ENCODE assay signal across 9 cellular contexts in the genomic region with DNA sequence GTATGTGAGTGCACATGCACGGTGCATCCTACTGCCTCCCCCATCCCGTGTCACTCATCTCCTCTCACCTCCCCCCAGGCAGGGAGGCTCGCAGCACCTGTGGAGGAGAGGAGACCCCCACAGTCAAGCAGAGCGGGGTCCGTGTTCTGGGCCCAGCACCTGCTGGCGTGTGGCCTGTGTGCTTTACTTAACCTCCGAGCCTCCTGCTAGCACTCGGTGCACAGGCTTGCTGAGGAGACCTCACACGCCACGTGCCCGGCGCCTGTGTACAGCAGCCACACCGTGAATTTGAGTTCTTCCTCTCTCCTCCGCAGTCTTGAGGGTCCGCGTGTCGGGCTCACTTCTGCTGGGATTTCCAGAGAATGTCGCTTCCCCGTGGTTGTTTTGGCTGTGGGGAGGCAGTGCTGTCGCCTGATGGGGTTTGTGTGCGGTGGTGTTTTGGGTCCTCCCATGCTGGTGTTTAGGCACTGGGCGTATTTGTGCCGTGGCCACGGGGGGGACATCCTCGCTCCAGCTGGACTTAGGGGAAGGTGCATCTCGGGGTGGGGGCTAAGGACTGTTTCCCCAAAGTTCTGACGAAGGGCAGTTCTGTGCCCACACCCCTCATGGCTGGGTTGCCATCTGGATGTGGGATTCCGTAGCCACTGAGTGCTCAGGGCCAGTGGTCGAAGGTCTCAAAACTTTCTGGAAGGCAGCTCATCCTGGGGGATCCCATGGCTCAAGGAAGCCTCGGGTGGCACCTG. TPM values are rescaled to one million over a fixed set of nuclear protein-coding genes. Genes with fewer than 3 reads are reported as not detected.
DNase-seq lines count a peak whose midpoint lies in the region; ATAC-seq and TF ChIP-seq lines count a peak whose summit lies in the region.
"Had no signal": no experiment of that assay in that cellular context is flagged by ENCODE, and none has a peak within 500 bp of the region (broad histone marks: within the 10 kb centered on the region; RNA-seq: fewer than 3 reads in every experiment).

No MANE protein-coding gene starts in this region.

- H3K27me3 ChIP-seq in CD8-positive, alpha-beta T cell (ENCODE audit: insufficient read depth, low read length) = no peaks in the 10 kb centered on the region
- H3K27me3 ChIP-seq in SK-N-SH (ENCODE audit: insufficient read depth) (no peaks in the 10 kb centered on the region), esophagus muscularis mucosa (no peaks in the 10 kb centered on the region), osteoblast (ENCODE audit: insufficient read depth, low read length) (peaks cover 14% of the 10 kb centered on the region)

- H3K27ac Mint-ChIP-seq in CD8-positive, alpha-beta T cell = peak overlapping the region; percentile 91

- H3K9me3 Mint-ChIP-seq in CD8-positive, alpha-beta T cell = no peaks in the 10 kb centered on the region

- H3K4me3 ChIP-seq in CD8-positive, alpha-beta T cell (ENCODE audit: low read depth, low read length) = peak overlapping the region; percentile 78
- H3K4me3 ChIP-seq in SK-N-SH (ENCODE audit: low read depth in 2 of 2, low read length in 1 of 2) (peak overlapping the region; percentile 53 to 71), esophagus muscularis mucosa (peak overlapping the region; percentile 46 to 61 (median 53)), osteoblast (ENCODE audit: insufficient read depth, low read length) (peak overlapping the region; percentile 67)

- H3K9me2 ChIP-seq in SK-N-SH = no peaks in the 10 kb centered on the region

- H3K4me1 Mint-ChIP-seq in CD8-positive, alpha-beta T cell (ENCODE audit: low read depth) = peaks cover 13% of the 10 kb centered on the region

- H3K27ac ChIP-seq in CD8-positive, alpha-beta T cell (ENCODE audit: low read depth, low read length) = peak overlapping the region; percentile 60
- H3K27ac ChIP-seq in SK-N-SH (ENCODE audit: low read depth in 2 of 2, low read length in 1 of 2) (peak overlapping the region; percentile 10 to 81; a peak in 2 of 4 replicates), esophagus muscularis mucosa (replicated peaks in 1 of 4) (peak overlapping the region; percentile 44 to 76 (median 72)), osteoblast (ENCODE audit: low read depth, low read length) (no peak overlapping the region)

- TF ChIP-seq EP300 in SK-N-SH (IDR thresholded peaks at IDR 0.05; ENCODE audit: borderline replicate concordance in 1 of 2, low read depth in 1 of 2, low read length in 1 of 2) (no peak), esophagus muscularis mucosa (IDR thresholded peaks at IDR 0.05) (no peak)

- no peak overlapping the region for H2AFZ ChIP-seq in SK-N-SH (ENCODE audit: low read depth)
- no peak overlapping the region for H2AFZ ChIP-seq in osteoblast (ENCODE audit: low read length)

- no peak for TF ChIP-seq CTCF in CD8-positive, alpha-beta T cell (IDR thresholded peaks at IDR 0.05)
- no peak for TF ChIP-seq CTCF in SK-N-SH (IDR thresholded peaks at IDR 0.05)
- no peak for TF ChIP-seq CTCF in esophagus muscularis mucosa (IDR thresholded peaks at IDR 0.05)
- no peak for TF ChIP-seq CTCF in osteoblast (IDR thresholded peaks at IDR 0.05; ENCODE audit: extremely low read depth, low read depth, low read length)

- H3K9ac ChIP-seq in SK-N-SH = no peak overlapping the region

- CTCF ChIA-PET in CD8-positive, alpha-beta T cell (lab: Charles Lee) = interaction anchor here (0.6 to 2.4 kb wide), 8 partner anchors 17 to 504 kb away, joined by 3 to 15 read pairs (median 3); no protein-coding TSS in a partner anchor
- CTCF ChIA-PET in SK-N-SH (lab: Yijun Ruan, JAX) = interaction anchor here (0.6 to 1.7 kb wide), 27 partner anchors 8 to 562 kb away, joined by 3 to 19 read pairs (median 4); a partner anchor contains a TSS

- TF ChIP-seq POLR2A in esophagus muscularis mucosa (IDR thresholded peaks at IDR 0.05; ENCODE audit: low read depth) = no peak

- DNase-seq in CD8-positive, alpha-beta T cell = no peak
- no peak for DNase-seq in SK-N-SH
- DNase-seq in esophagus muscularis mucosa (ENCODE audit: extremely low spot score) = no peak
- DNase-seq in osteoblast (ENCODE audit: insufficient read length, low spot score, missing footprints) = no peak
- no peak for DNase-seq in NOMO-1 treated with DMSO at 0.1 percent for 48 hours (lab: John Stamatoyannopoulos, UW; ENCODE audit: unreplicated experiment)

- no peaks in the 10 kb centered on the region for H3K36me3 Mint-ChIP-seq in CD8-positive, alpha-beta T cell

- H3K4me2 ChIP-seq in SK-N-SH (peak overlapping the region; percentile 86), osteoblast (ENCODE audit: insufficient read depth, low read length) (peak overlapping the region; percentile 77)

- H3K79me2 ChIP-seq in SK-N-SH (ENCODE audit: insufficient read depth) (no peaks in the 10 kb centered on the region), osteoblast (ENCODE audit: insufficient read depth, low read length) (no peaks in the 10 kb centered on the region)

- peak overlapping the region; percentile 82 for H3K4me3 Mint-ChIP-seq in CD8-positive, alpha-beta T cell

- no peak for TF ChIP-seq RAD21 in SK-N-SH (IDR thresholded peaks at IDR 0.05; ENCODE audit: low read length)

- H4K20me1 ChIP-seq in SK-N-SH (ENCODE audit: insufficient read depth) (no peaks in the 10 kb centered on the region), osteoblast (ENCODE audit: insufficient read depth, low read length) (no peaks in the 10 kb centered on the region)

- POLR2A ChIA-PET in CD8-positive, alpha-beta T cell (lab: Charles Lee) = no interaction called here
- POLR2A ChIA-PET in SK-N-SH (lab: Yijun Ruan, JAX) = no interaction called here

- ATAC-seq in CD8-positive, alpha-beta T cell = no peak
- ATAC-seq in GM21528 (IDR thresholded peaks at IDR 0.05; ENCODE audit: low FRiP score, unreplicated experiment) (no peak), HG02840 (IDR thresholded peaks at IDR 0.05; ENCODE audit: low FRiP score, unreplicated experiment) (no peak), HG03565 (IDR thresholded peaks at IDR 0.05; ENCODE audit: unreplicated experiment) (no peak)

- peaks cover 13% of the 10 kb centered on the region for H3F3A ChIP-seq in SK-N-SH (replicated peaks; ENCODE audit: insufficient read depth)

- H3K27me3 Mint-ChIP-seq in CD8-positive, alpha-beta T cell (ENCODE audit: low read depth) = peaks cover 4% of the 10 kb centered on the region

- peaks cover 16% of the 10 kb centered on the region for H3K4me1 ChIP-seq in CD8-positive, alpha-beta T cell (ENCODE audit: insufficient read depth, low read length)
- H3K4me1 ChIP-seq in SK-N-SH (ENCODE audit: control insufficient read depth in 1 of 2, insufficient read depth in 2 of 2, low read depth in 1 of 2, low read length in 1 of 2) (peaks cover 0 to 28% of the 10 kb centered on the region in 2 experiments; a peak in 1 of 4 replicates), esophagus muscularis mucosa (peaks cover 7 to 30% (median 20%) of the 10 kb centered on the region in 4 donors), osteoblast (ENCODE audit: insufficient read depth, low read length) (no peaks in the 10 kb centered on the region)

- intact Hi-C loops in CD8-positive, alpha-beta T cell (cut with DNase I, micrococcal nuclease) = no loop called here
- intact Hi-C loops in esophagus muscularis mucosa (cut with DNase I) = no loop called here

- WGBS in SK-N-SH (ENCODE audit: low lambda C conversion rate) = 84% methylated on average over 21 of the region's 30 CpGs
- whole genome bisulfite sequencing in esophagus muscularis mucosa = 71% methylated on average over 27 of the region's 30 CpGs

- H3K9me3 ChIP-seq in CD8-positive, alpha-beta T cell (ENCODE audit: low read length) = no peaks in the 10 kb centered on the region
- H3K9me3 ChIP-seq in SK-N-SH = no peaks in the 10 kb centered on the region
- no peaks in the 10 kb centered on the region for H3K9me3 ChIP-seq in esophagus muscularis mucosa
- H3K9me3 ChIP-seq in osteoblast (ENCODE audit: low read depth, low read length) = no peaks in the 10 kb centered on the region

- no peaks in the 10 kb centered on the region for H3K36me3 ChIP-seq in CD8-positive, alpha-beta T cell (ENCODE audit: insufficient read depth, low read length)
- H3K36me3 ChIP-seq in SK-N-SH (replicated peaks in 1 of 2; ENCODE audit: control insufficient read depth in 1 of 2, insufficient read depth in 2 of 2, low read length in 1 of 2) (no peaks in the 10 kb centered on the region), esophagus muscularis mucosa (no peaks in the 10 kb centered on the region), osteoblast (ENCODE audit: insufficient read depth, low read length) (no peaks in the 10 kb centered on the region)

TF ChIP-seq in SK-N-SH, 30 proteins besides CTCF, POLR2A, EP300 and RAD21:
- TF ChIP-seq TCF12 (IDR thresholded peaks at IDR 0.05) (no peak), RFX5 (IDR thresholded peaks at IDR 0.05; ENCODE audit: low read length) (no peak), FOXM1 (IDR thresholded peaks at IDR 0.05; ENCODE audit: low read depth) (no peak)

RNA-seq across cellular contexts. Expression of a gene that starts 34.8 kb away (rescaled TPM):
- total RNA-seq in CD8-positive, alpha-beta T cell = under 1 TPM; 0.60 to 0.83 TPM
- polyA plus RNA-seq in SK-N-SH (2012; rRNA removed) = 10.6 and 14.8 TPM in 2 replicates
- polyA plus RNA-seq in SK-N-SH (2012; cell fraction: cytosol; rRNA removed) = 9.5 and 11.0 TPM in 2 replicates
- polyA plus RNA-seq in SK-N-SH (2012; cell fraction: nucleus; rRNA removed) = 12.5 and 12.6 TPM in 2 replicates
- total RNA-seq in esophagus muscularis mucosa (10 to 100 TPM in 3 of 4 donors, 1 to 10 TPM in 1; 4.1 to 12.3 (median 10.7) TPM), osteoblast (1.8 and 2.9 TPM in 2 replicates)

RNA-seq across cellular contexts. Expression of a gene that starts 57.2 kb away (rescaled TPM):
- not detected for total RNA-seq in CD8-positive, alpha-beta T cell
- polyA plus RNA-seq in SK-N-SH (2012; rRNA removed) = 0.08 and 0.12 TPM in 2 replicates
- 0.01 TPM in 2 replicates for polyA plus RNA-seq in SK-N-SH (2012; cell fraction: cytosol; rRNA removed)
- polyA plus RNA-seq in SK-N-SH (2012; cell fraction: nucleus; rRNA removed) = 0.14 and 0.21 TPM in 2 replicates
- total RNA-seq in esophagus muscularis mucosa = under 1 TPM in 1 of 4 donors, not detected in 3; under 0.01 TPM
- total RNA-seq in osteoblast = not detected in 2 replicates
- total RNA-seq: renal cortical epithelial cell had no signal
